29 cellular contexts compared by ENCODE assay signal in the genomic region with DNA sequence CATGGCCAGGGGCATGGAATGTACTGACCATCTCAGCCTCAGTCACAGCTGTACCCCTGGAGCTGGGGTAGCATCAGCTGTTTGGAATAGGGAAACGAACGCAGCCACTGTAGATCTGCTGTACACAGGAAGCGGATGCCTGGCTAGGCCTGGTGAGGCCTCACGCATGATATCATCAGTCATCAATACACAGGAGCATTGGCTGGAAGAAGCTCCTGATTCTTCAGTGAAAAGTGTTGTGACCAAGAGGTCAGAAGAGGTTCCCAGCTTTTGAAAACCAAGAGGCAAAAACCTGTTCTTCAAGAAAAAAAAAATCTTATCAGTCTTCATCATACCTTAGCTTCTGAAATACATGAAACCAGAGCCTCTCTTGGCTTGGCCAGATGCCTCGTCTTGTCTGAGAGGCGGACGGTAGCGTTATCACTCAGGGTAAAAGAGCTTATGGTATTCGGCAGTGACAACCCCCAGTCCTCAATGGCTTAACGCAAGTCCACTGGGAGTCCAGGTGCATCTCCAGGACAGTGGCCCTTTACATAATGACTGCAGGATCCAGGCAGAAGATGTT.
DNase-seq lines count a peak whose midpoint lies in the region; ATAC-seq, FAIRE-seq and TF ChIP-seq lines count a peak whose summit lies in the region.
"Had no signal": no experiment of that assay in that cellular context is flagged by ENCODE, and none has a peak within 500 bp of the region (broad histone marks: within the 10 kb centered on the region; RNA-seq: fewer than 3 reads in every experiment).

No MANE protein-coding gene starts in this region.

- H3K23ac ChIP-seq in neuronal stem cell (ENCODE audit: low read depth, low read length, poor library complexity), result no peak overlapping the region

- no peak overlapping the region for H2AFZ ChIP-seq in PC-3 (ENCODE audit: low read length)
- no peak overlapping the region for H2AFZ ChIP-seq in neuronal stem cell (ENCODE audit: low read length)
- no peak overlapping the region for H2AFZ ChIP-seq in Karpas-422 (ENCODE audit: low read length)

- intact Hi-C loops in PC-3 (cut with micrococcal nuclease), result loop anchor here (1.0 to 5.0 kb wide), 3 partner anchors 89 to 282 kb away; no protein-coding TSS in a partner anchor

- no peaks in the 10 kb centered on the region for H3K79me1 ChIP-seq in neuronal stem cell (ENCODE audit: low read depth, low read length)

- no peak for FAIRE-seq in bronchial epithelial cell (lab: Jason Lieb, UNC)
- FAIRE-seq: D721Med, K562, kidney had no signal

- no peak for TF ChIP-seq CTCF in BE2C (IDR thresholded peaks at IDR 0.05; ENCODE audit: low read depth, low read length)
- TF ChIP-seq CTCF in PC-3 (conservative IDR thresholded peaks at IDR 0.05; ENCODE audit: low read depth, low read length), result no peak
- no peak for TF ChIP-seq CTCF in bronchial epithelial cell (IDR thresholded peaks at IDR 0.05; ENCODE audit: insufficient read depth, low read length, severe bottlenecking)

- no peaks in the 10 kb centered on the region for H3K79me2 ChIP-seq in PC-3 (ENCODE audit: low read length)
- no peaks in the 10 kb centered on the region for H3K79me2 ChIP-seq in Karpas-422 (ENCODE audit: low read length)

- H2BK120ac ChIP-seq in neuronal stem cell (ENCODE audit: low read depth, low read length), result no peak overlapping the region

- H2BK12ac ChIP-seq in neuronal stem cell (ENCODE audit: low read length), result no peak overlapping the region

- peak overlapping the region; percentile 78 for H3K27ac ChIP-seq in PC-3 (ENCODE audit: low read length)
- no peak overlapping the region for H3K27ac ChIP-seq in neuronal stem cell (replicated peaks; ENCODE audit: low read length)
- H3K27ac ChIP-seq in Karpas-422 (ENCODE audit: low read length), result no peak overlapping the region
- H3K27ac ChIP-seq: spleen had no signal

- WGBS in neuronal stem cell (ENCODE audit: extremely low coverage in 2 of 2, insufficient read length in 2 of 2, insufficient replicate concordance in 1 of 2), 2 donors, result no CpG with 5 or more reads among the region's 10 CpGs

- H3K27me3 ChIP-seq in BE2C (no peaks in the 10 kb centered on the region), PC-3 (ENCODE audit: low read length) (no peaks in the 10 kb centered on the region), bronchial epithelial cell (ENCODE audit: control insufficient read depth, insufficient read depth, low read length) (no peaks in the 10 kb centered on the region), neuronal stem cell (ENCODE audit: control insufficient read depth in 3 of 3, insufficient read depth in 3 of 3, low read depth in 1 of 3, low read length in 3 of 3) (no peaks in the 10 kb centered on the region), Karpas-422 (ENCODE audit: low read length) (no peaks in the 10 kb centered on the region)
- H3K27me3 ChIP-seq: spleen, upper lobe of left lung had no signal

- peak overlapping the region; percentile 58 for H3K18ac ChIP-seq in neuronal stem cell (ENCODE audit: low read length)

- POLR2A ChIA-PET in PC-3 (lab: Charles Lee; ENCODE audit: unreplicated experiment), result interaction anchor here (0.5 kb wide), 1 partner anchor 145 kb away, joined by 3 read pairs; no protein-coding TSS in a partner anchor

- no peak overlapping the region for H3K4me3 ChIP-seq in BE2C (ENCODE audit: low read depth, low read length)
- H3K4me3 ChIP-seq in PC-3 (ENCODE audit: low read length), result no peak overlapping the region
- H3K4me3 ChIP-seq in bronchial epithelial cell (ENCODE audit: low read depth, low read length), result no peak overlapping the region
- H3K4me3 ChIP-seq in neuronal stem cell (ENCODE audit: low read length in 2 of 2), result no peak overlapping the region
- no peak overlapping the region for H3K4me3 ChIP-seq in Karpas-422 (ENCODE audit: low read length)
- H3K4me3 ChIP-seq: K562, lung, spleen, upper lobe of left lung had no signal

- 0 out of 2 replicates have a peak overlapping the region, but pooled peaks have one; percentile 17 for H3K9ac ChIP-seq in PC-3 (ENCODE audit: low read length)
- H3K9ac ChIP-seq in neuronal stem cell (ENCODE audit: low read depth, low read length, poor library complexity), result no peak overlapping the region
- no peak overlapping the region for H3K9ac ChIP-seq in Karpas-422 (ENCODE audit: low read length)

- no peaks in the 10 kb centered on the region for H4K20me1 ChIP-seq in PC-3 (ENCODE audit: low read length)
- no peaks in the 10 kb centered on the region for H4K20me1 ChIP-seq in Karpas-422 (ENCODE audit: insufficient read depth, low read depth, low read length)

- H2BK15ac ChIP-seq in neuronal stem cell (ENCODE audit: low read length), result peak overlapping the region; percentile 52

- CTCF ChIA-PET in PC-3 (lab: Charles Lee), result no interaction called here

- H2BK5ac ChIP-seq in neuronal stem cell (ENCODE audit: low read length), result no peak overlapping the region

- H3K14ac ChIP-seq in neuronal stem cell (ENCODE audit: low read length), result no peak overlapping the region

- H3K36me3 ChIP-seq in BE2C, result peaks cover 4% of the 10 kb centered on the region; the same call in 1 of the 2 replicates
- no peaks in the 10 kb centered on the region for H3K36me3 ChIP-seq in PC-3 (ENCODE audit: low read depth, low read length)
- no peaks in the 10 kb centered on the region for H3K36me3 ChIP-seq in bronchial epithelial cell (ENCODE audit: control insufficient read depth, insufficient read depth, low read length)
- H3K36me3 ChIP-seq in neuronal stem cell (replicated peaks in 1 of 2; ENCODE audit: control insufficient read depth in 2 of 2, insufficient read depth in 2 of 2, low read length in 2 of 2), result no peaks in the 10 kb centered on the region
- H3K36me3 ChIP-seq in Karpas-422 (ENCODE audit: insufficient read depth, low read length), result no peaks in the 10 kb centered on the region
- H3K36me3 ChIP-seq: upper lobe of left lung had no signal

- H3K4me2 ChIP-seq in PC-3 (ENCODE audit: low read length) (peak overlapping the region; percentile 45), neuronal stem cell (ENCODE audit: insufficient read depth, low read length, poor library complexity, severe bottlenecking) (no peak overlapping the region), Karpas-422 (ENCODE audit: low read depth, low read length, poor library complexity, severe bottlenecking) (no peak overlapping the region)

- H4K91ac ChIP-seq in neuronal stem cell (ENCODE audit: low read depth, low read length, poor library complexity), result peak overlapping the region; percentile 5

- H3K4me1 ChIP-seq in BE2C (peaks cover 34% of the 10 kb centered on the region), PC-3 (ENCODE audit: insufficient read depth, low read length) (peaks cover 34% of the 10 kb centered on the region), neuronal stem cell (ENCODE audit: control insufficient read depth in 2 of 2, insufficient read depth in 1 of 2, low read depth in 1 of 2, low read length in 2 of 2) (peaks cover 28 to 33% of the 10 kb centered on the region in 2 donors), Karpas-422 (ENCODE audit: low read length) (no peaks in the 10 kb centered on the region)

- H2AK5ac ChIP-seq in neuronal stem cell (ENCODE audit: low read depth, low read length), result peak overlapping the region; percentile 27

- H3K9me2 ChIP-seq in PC-3 (replicated peaks; ENCODE audit: low read length) (no peaks in the 10 kb centered on the region), Karpas-422 (replicated peaks; ENCODE audit: insufficient read depth, low read length) (no peaks in the 10 kb centered on the region)

- H3K9me3 ChIP-seq in BE2C, result no peaks in the 10 kb centered on the region
- no peaks in the 10 kb centered on the region for H3K9me3 ChIP-seq in PC-3 (ENCODE audit: low read length)
- H3K9me3 ChIP-seq in neuronal stem cell (replicated peaks in 1 of 2; ENCODE audit: control insufficient read depth in 2 of 2, insufficient read depth in 1 of 2, low read depth in 1 of 2, low read length in 2 of 2), result peaks cover 2 to 4% of the 10 kb centered on the region in 2 donors
- no peaks in the 10 kb centered on the region for H3K9me3 ChIP-seq in Karpas-422 (ENCODE audit: low read length)
- H3K9me3 ChIP-seq: spleen, upper lobe of left lung had no signal

- peak overlapping the region; percentile 23 for H3K4ac ChIP-seq in neuronal stem cell (ENCODE audit: low read length)

- no peak overlapping the region for H4K8ac ChIP-seq in neuronal stem cell (ENCODE audit: low read depth, low read length)

- BruUV-seq in PC-3 (replicated peaks; lab: Mats Ljungman, UMichigan), result no TSS peak

- ATAC-seq in PC-3 (no peak), esophagus mucosa (no peak), HG02884 (IDR thresholded peaks at IDR 0.05; ENCODE audit: unreplicated experiment) (no peak)
- ATAC-seq: activated CD8-positive, alpha-beta T cell treated with anti-CD3 and anti-CD28 coated beads, Interleukin-2, amount 10 ng/mL, durations not matched to agents 7 days and 5 days; K562 had no signal

- no peaks in the 10 kb centered on the region for H3F3A ChIP-seq in PC-3 (ENCODE audit: low read length, unreplicated experiment)

- DNase-seq in BE2C (peak; percentile 58), PC-3 (peak; percentile 66), bronchial epithelial cell (ENCODE audit: low read depth) (peak; percentile 27), neuronal stem cell (ENCODE audit: low spot score) (no peak), Karpas-422 (no peak), EL (no peak)
- DNase-seq: ACHN; activated CD4-positive, CD25-positive, alpha-beta regulatory T cell treated with anti-CD3 and anti-CD28 coated beads, Interleukin-2, amount 50 U/mL, for 72 hours; activated CD8-positive, alpha-beta T cell treated with anti-CD3 and anti-CD28 coated beads, Interleukin-2, amount 10 ng/mL, durations not matched to agents 7 days and 5 days; activated T-cell treated with anti-CD3 and anti-CD28 coated beads, Interleukin-2, amount 50 U/mL, for 1 hour; aorta; cerebellar nuclear complex; effector CD4-positive, alpha-beta T cell; foreskin melanocyte; hypothalamus; kidney; MV-4-11; NCI-H1694; nucleus accumbens; Right ventricle myocardium superior; spleen; stimulated activated CD4-positive, alpha-beta T cell treated with anti-CD3 and anti-CD28 coated beads, Interleukin-4, amount 100 ng/mL, for 1 hour; stimulated activated naive CD4-positive, alpha-beta T cell had no signal

Comparison
In these comparisons a context has a peak if more than half of its experiments do, and no peak if none do; other contexts are left out.
1. DNase-seq: peak in BE2C (single experiment), PC-3 (single experiment) and bronchial epithelial cell (single experiment); none in neuronal stem cell (single experiment), Karpas-422 (single experiment) and EL (single experiment).